1 cellular context compared by ENCODE assay signal in genomic region chr14:74954232-74954946, GRCh38.
TF ChIP-seq lines count a peak whose summit lies in the region.

No MANE protein-coding gene starts in this region.

TF ChIP-seq in HepG2, 621 proteins besides CTCF, POLR2A, EP300 and RAD21 (continues in another document):
- peak; percentile 19; the same call in 1 of the 2 replicates for TF ChIP-seq ZNF264 (CRISPR knock-in tag; IDR thresholded peaks at IDR 0.05)
- TF ChIP-seq FOXK1 (CRISPR knock-in tag; IDR thresholded peaks at IDR 0.05; ENCODE audit: borderline replicate concordance, low read depth) = no peak
- TF ChIP-seq ZBTB43 (CRISPR knock-in tag; conservative IDR thresholded peaks at IDR 0.05) = no peak
- TF ChIP-seq PRMT3 (CRISPR knock-in tag; IDR thresholded peaks at IDR 0.05; ENCODE audit: borderline replicate concordance, low read depth) = no peak
- peak; percentile 70; the same call in 1 of the 2 replicates for TF ChIP-seq SIX4 (CRISPR knock-in tag; IDR thresholded peaks at IDR 0.05)
- no peak for TF ChIP-seq ZNF513 (CRISPR knock-in tag; conservative IDR thresholded peaks at IDR 0.05)
- TF ChIP-seq ZNF552 (CRISPR knock-in tag; IDR thresholded peaks at IDR 0.05; ENCODE audit: borderline replicate concordance) = no peak
- no peak for TF ChIP-seq CEBPZ (IDR thresholded peaks at IDR 0.05; ENCODE audit: low read length)
- TF ChIP-seq JUNB (CRISPR knock-in tag; IDR thresholded peaks at IDR 0.05; ENCODE audit: borderline replicate concordance) = no peak
- no peak for TF ChIP-seq ZNF839 (CRISPR knock-in tag; IDR thresholded peaks at IDR 0.05; ENCODE audit: borderline replicate concordance)
- TF ChIP-seq ATM (IDR thresholded peaks at IDR 0.05; ENCODE audit: borderline replicate concordance) = no peak
- TF ChIP-seq AHDC1 (CRISPR knock-in tag; IDR thresholded peaks at IDR 0.05; ENCODE audit: borderline replicate concordance) = no peak
- no peak for TF ChIP-seq SNAPC4 (CRISPR knock-in tag; IDR thresholded peaks at IDR 0.05)
- TF ChIP-seq E2F1 (CRISPR knock-in tag; IDR thresholded peaks at IDR 0.05) = peak; percentile 53; the same call in 1 of the 2 replicates
- no peak for TF ChIP-seq MLLT10 (CRISPR knock-in tag; IDR thresholded peaks at IDR 0.05)
- TF ChIP-seq MTA3 (CRISPR knock-in tag; IDR thresholded peaks at IDR 0.05) = no peak
- no peak for TF ChIP-seq HNRNPUL1 (IDR thresholded peaks at IDR 0.05; ENCODE audit: low read depth, low read length)
- TF ChIP-seq NFKB2 (CRISPR knock-in tag; IDR thresholded peaks at IDR 0.05; ENCODE audit: borderline replicate concordance) = peak; percentile 51; the same call in 1 of the 2 replicates
- TF ChIP-seq ATRX (CRISPR knock-in tag; IDR thresholded peaks at IDR 0.05; ENCODE audit: borderline replicate concordance) = no peak
- peak; percentile 13; the same call in 1 of the 2 replicates for TF ChIP-seq NCOR1 (IDR thresholded peaks at IDR 0.05; ENCODE audit: borderline replicate concordance, low read length)
- TF ChIP-seq HNF1B (CRISPR knock-in tag; IDR thresholded peaks at IDR 0.05) = peak; percentile 38; the same call in 1 of the 2 replicates
- TF ChIP-seq MLXIP (CRISPR knock-in tag; IDR thresholded peaks at IDR 0.05; ENCODE audit: borderline replicate concordance) = no peak
- 0 out of 2 replicates have a peak, but pooled peaks have one; percentile 42 for TF ChIP-seq RELA (CRISPR knock-in tag; IDR thresholded peaks at IDR 0.05)
- no peak for TF ChIP-seq HNRNPL (IDR thresholded peaks at IDR 0.05; ENCODE audit: low read depth, low read length)
- TF ChIP-seq RFX3 (CRISPR knock-in tag; IDR thresholded peaks at IDR 0.05) = no peak
- no peak for TF ChIP-seq ZNF576 (CRISPR knock-in tag; IDR thresholded peaks at IDR 0.05)
- no peak for TF ChIP-seq ARNT (IDR thresholded peaks at IDR 0.05)
- no peak for TF ChIP-seq TRIM22 (IDR thresholded peaks at IDR 0.05)
- TF ChIP-seq GTF3A (CRISPR knock-in tag; conservative IDR thresholded peaks at IDR 0.05) = no peak
